ENCODE assay signal across 1 cellular context in the genomic region with DNA sequence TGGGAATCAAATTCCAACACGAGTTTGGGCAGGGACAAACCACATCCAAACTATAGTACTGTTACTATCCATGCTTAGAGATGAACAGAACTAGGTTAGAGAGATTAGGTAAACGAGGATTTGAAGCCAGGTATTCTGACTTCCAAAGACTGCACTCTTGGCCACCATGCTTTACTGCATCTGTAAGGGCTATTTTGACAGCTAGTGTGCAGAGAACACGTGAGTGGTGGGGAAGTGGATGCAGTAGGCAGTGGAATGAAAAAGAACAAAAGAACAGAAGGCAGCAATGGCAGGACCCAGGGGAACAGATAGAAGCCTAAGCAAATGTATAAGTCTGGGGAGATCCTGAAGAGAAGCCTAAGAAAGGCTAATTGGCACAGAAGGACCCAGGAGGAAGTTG.
TF ChIP-seq lines count a peak whose summit lies in the region.

No MANE protein-coding gene starts in this region.

TF ChIP-seq in H1, 55 proteins besides CTCF, POLR2A, EP300 and RAD21 (continued from another document):
- TF ChIP-seq CREB1 (IDR thresholded peaks at IDR 0.05) (no peak), SIN3A (conservative IDR thresholded peaks at IDR 0.05 in 1 of 2, IDR thresholded peaks at IDR 0.05 in 1 of 2; ENCODE audit: low read depth in 1 of 2, low read length in 2 of 2) (no peak), NANOG (IDR thresholded peaks at IDR 0.05; ENCODE audit: insufficient read depth, low read depth, low read length, poor library complexity, severe bottlenecking) (no peak), CBX8 (IDR thresholded peaks at IDR 0.05; ENCODE audit: borderline replicate concordance, low read depth, low read length) (no peak), SP2 (IDR thresholded peaks at IDR 0.05; ENCODE audit: low read length) (no peak), GTF2F1 (IDR thresholded peaks at IDR 0.05; ENCODE audit: borderline replicate concordance, low read depth, low read length) (no peak), SIRT6 (IDR thresholded peaks at IDR 0.05; ENCODE audit: low read length) (no peak)
